ENCODE assay signal across 1 cellular context in genomic region chr11:46346886-46347636, GRCh38.
A peak's percentile ranks its signal among the peaks of the same experiment; 100 is the strongest.
TF ChIP-seq lines count a peak whose summit lies in the region.

TSS of gene DGKZ (plus strand) at chr11:46347463. CDS start at chr11:46347660, 197 bp downstream.

TF ChIP-seq in HEK293, 187 proteins besides CTCF, POLR2A, EP300 and RAD21 (continued from another document and continues in another):
- TF ChIP-seq ZBTB17 (tag by site-specific recombination; IDR thresholded peaks at IDR 0.05) (peak; percentile 39; the same call in 1 of the 2 replicates), ZSCAN18 (tag by site-specific recombination; IDR thresholded peaks at IDR 0.05) (no peak), ZNF660 (tag by site-specific recombination; IDR thresholded peaks at IDR 0.05) (peak; percentile 41; the same call in 1 of the 2 replicates), ZBTB11 (tag by site-specific recombination; conservative IDR thresholded peaks at IDR 0.05; ENCODE audit: low read depth) (no peak), ZNF24 (tag by site-specific recombination; IDR thresholded peaks at IDR 0.05) (no peak), SP2 (tag by site-specific recombination; IDR thresholded peaks at IDR 0.05) (peak; percentile 63), ZNF629 (tag by site-specific recombination; IDR thresholded peaks at IDR 0.05) (no peak), SP3 (tag by site-specific recombination; IDR thresholded peaks at IDR 0.05) (peak; percentile 69), ZNF585B (tag by site-specific recombination; IDR thresholded peaks at IDR 0.05) (no peak), ZNF174 (tag by site-specific recombination; IDR thresholded peaks at IDR 0.05) (no peak), ZNF555 (tag by site-specific recombination; conservative IDR thresholded peaks at IDR 0.05) (no peak), ZBTB21 (tag by site-specific recombination; IDR thresholded peaks at IDR 0.05) (no peak), ZNF391 (tag by site-specific recombination; IDR thresholded peaks at IDR 0.05; ENCODE audit: borderline replicate concordance, low read depth) (no peak), ZNF76 (tag by site-specific recombination; IDR thresholded peaks at IDR 0.05; ENCODE audit: borderline replicate concordance, low read depth) (no peak), KLF16 (tag by site-specific recombination; IDR thresholded peaks at IDR 0.05) (no peak), KLF9 (tag by site-specific recombination; IDR thresholded peaks at IDR 0.05; ENCODE audit: low read depth) (no peak), ZBTB48 (tag by site-specific recombination; IDR thresholded peaks at IDR 0.05) (peak; percentile 70), KLF1 (tag by site-specific recombination; IDR thresholded peaks at IDR 0.05) (no peak), ZNF2 (tag by site-specific recombination; IDR thresholded peaks at IDR 0.05) (0 out of 2 replicates have a peak, but pooled peaks have one; percentile 55), RBAK (tag by site-specific recombination; IDR thresholded peaks at IDR 0.05) (no peak), ZNF266 (tag by site-specific recombination; IDR thresholded peaks at IDR 0.05; ENCODE audit: low read depth) (no peak), ZNF639 (tag by site-specific recombination; IDR thresholded peaks at IDR 0.05) (no peak), ZNF121 (tag by site-specific recombination; IDR thresholded peaks at IDR 0.05) (no peak), GLIS1 (tag by site-specific recombination; IDR thresholded peaks at IDR 0.05) (no peak), MYNN (tag by site-specific recombination; IDR thresholded peaks at IDR 0.05; ENCODE audit: borderline replicate concordance) (0 out of 2 replicates have a peak, but pooled peaks have one; percentile 17), PRDM10 (tag by site-specific recombination; IDR thresholded peaks at IDR 0.05) (no peak), ZNF335 (tag by site-specific recombination; conservative IDR thresholded peaks at IDR 0.05) (0 out of 2 replicates have a peak, but pooled peaks have one; percentile 20), ZNF398 (tag by site-specific recombination; IDR thresholded peaks at IDR 0.05) (no peak), ZBTB8A (tag by site-specific recombination; IDR thresholded peaks at IDR 0.05) (no peak), ZNF548 (tag by site-specific recombination; IDR thresholded peaks at IDR 0.05) (no peak), OVOL3 (tag by site-specific recombination; IDR thresholded peaks at IDR 0.05) (no peak), ZBTB49 (tag by site-specific recombination; IDR thresholded peaks at IDR 0.05; ENCODE audit: low read depth) (no peak), ZBTB7A (tag by site-specific recombination; IDR thresholded peaks at IDR 0.05; ENCODE audit: low read depth) (no peak), PBX3 (CRISPR knock-in tag; IDR thresholded peaks at IDR 0.05) (peak; percentile 41; the same call in 1 of the 2 replicates), ZNF501 (tag by site-specific recombination; IDR thresholded peaks at IDR 0.05) (0 out of 2 replicates have a peak, but pooled peaks have one; percentile 24), BCL6B (tag by site-specific recombination; IDR thresholded peaks at IDR 0.05) (no peak), ZNF362 (tag by site-specific recombination; IDR thresholded peaks at IDR 0.05) (no peak), ZNF169 (tag by site-specific recombination; IDR thresholded peaks at IDR 0.05) (no peak), BCL11B (tag by site-specific recombination; IDR thresholded peaks at IDR 0.05; ENCODE audit: low read depth) (no peak), INSM2 (tag by site-specific recombination; IDR thresholded peaks at IDR 0.05) (no peak)
